ENCODE assay signal across 23 cellular contexts in the genomic region with DNA sequence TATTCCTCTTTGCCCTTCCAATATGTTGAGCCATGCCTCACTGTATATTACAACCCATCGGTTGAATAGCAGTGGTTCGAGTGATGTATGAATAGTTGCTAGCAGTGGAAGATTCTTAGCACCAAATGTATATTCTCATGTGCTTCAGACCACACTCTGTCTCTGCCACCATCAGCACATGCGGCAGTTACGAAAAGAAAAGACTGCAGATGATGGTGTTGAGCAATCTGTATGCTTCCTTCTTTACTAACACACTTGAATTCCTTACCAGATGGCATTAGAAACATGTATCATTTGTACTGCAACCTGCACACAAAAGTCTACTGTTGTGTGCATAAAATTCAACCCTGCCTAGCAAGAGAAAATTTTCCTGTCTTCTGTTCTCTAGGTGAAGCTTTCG.
"Had no signal": no experiment of that assay in that cellular context is flagged by ENCODE, and none has a peak within 500 bp of the region (broad histone marks: within the 10 kb centered on the region; RNA-seq: fewer than 3 reads in every experiment).

No MANE protein-coding gene starts in this region.

- DNase-seq: activated CD4-positive, alpha-beta memory T cell treated with anti-CD3 and anti-CD28 coated beads for 36 hours; activated CD4-positive, alpha-beta T cell treated with anti-CD3 and anti-CD28 coated beads, Interleukin-2, amount 10 ng/mL, durations not matched to agents 7 days and 5 days; activated CD4-positive, CD25-positive, alpha-beta regulatory T cell; activated CD8-positive, alpha-beta memory T cell treated with anti-CD3 and anti-CD28 coated beads, Interleukin-2, amount 50 U/mL, for 4 hours; activated gamma-delta T cell treated with Interleukin-2 at 50 U/mL for 16 hours; activated naive CD4-positive, alpha-beta T cell treated with anti-CD3 and anti-CD28 coated beads, Interleukin-2, amount 10 ng/mL, durations not matched to agents 7 days and 5 days; activated naive CD8-positive, alpha-beta T cell treated with anti-CD3 and anti-CD28 coated beads for 36 hours; activated T-cell treated with anti-CD3 and anti-CD28 coated beads, Interleukin-2, amount 50 U/mL, for 72 hours; cerebellar nuclear complex; Karpas-422; NCI-H1105 treated with DMSO at 0.1 percent for 48 hours; NCI-H1436 treated with DMSO at 0.1 percent for 48 hours; NCI-H187; NCI-H2081 treated with DMSO at 0.1 percent for 48 hours; NCI-H2171; NCI-H2227 treated with DMSO at 0.1 percent for 48 hours; NCI-H526 treated with DMSO at 0.1 percent for 48 hours; NCI-H82; SJCRH30; SK-N-SH; T-helper 17 cell; T-helper 9 cell had no signal

- H3K4me3 ChIP-seq: K562, SJCRH30 had no signal
